In the genomic region with DNA sequence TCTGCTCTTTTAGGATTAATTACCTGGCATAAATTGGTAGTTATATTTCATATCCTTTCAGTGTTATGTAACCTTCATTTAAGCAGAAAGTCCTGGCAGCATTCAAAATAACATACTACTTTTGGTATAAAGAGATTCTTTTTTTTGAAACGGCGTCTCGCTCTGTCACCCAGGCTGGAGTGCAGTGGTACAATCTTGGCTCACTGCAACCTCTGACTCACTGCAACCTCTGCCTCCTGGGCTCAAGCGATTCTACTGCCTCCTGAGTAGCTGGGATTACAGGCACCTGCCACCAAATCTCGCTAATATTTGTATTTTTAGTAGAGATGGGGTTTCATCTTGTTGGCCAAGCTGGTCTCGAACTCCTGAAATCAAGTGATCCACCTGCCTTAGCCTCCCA, we compare ENCODE assay signal across 1 cellular context.
TF ChIP-seq lines count a peak whose summit lies in the region.

No MANE protein-coding gene starts in this region.

TF ChIP-seq in SK-N-SH treated with all-trans-retinoic acid at 6 μM for 48 hours, 23 proteins besides CTCF, POLR2A, EP300 and RAD21 (continued from another document):
- TF ChIP-seq, protein P1, sequence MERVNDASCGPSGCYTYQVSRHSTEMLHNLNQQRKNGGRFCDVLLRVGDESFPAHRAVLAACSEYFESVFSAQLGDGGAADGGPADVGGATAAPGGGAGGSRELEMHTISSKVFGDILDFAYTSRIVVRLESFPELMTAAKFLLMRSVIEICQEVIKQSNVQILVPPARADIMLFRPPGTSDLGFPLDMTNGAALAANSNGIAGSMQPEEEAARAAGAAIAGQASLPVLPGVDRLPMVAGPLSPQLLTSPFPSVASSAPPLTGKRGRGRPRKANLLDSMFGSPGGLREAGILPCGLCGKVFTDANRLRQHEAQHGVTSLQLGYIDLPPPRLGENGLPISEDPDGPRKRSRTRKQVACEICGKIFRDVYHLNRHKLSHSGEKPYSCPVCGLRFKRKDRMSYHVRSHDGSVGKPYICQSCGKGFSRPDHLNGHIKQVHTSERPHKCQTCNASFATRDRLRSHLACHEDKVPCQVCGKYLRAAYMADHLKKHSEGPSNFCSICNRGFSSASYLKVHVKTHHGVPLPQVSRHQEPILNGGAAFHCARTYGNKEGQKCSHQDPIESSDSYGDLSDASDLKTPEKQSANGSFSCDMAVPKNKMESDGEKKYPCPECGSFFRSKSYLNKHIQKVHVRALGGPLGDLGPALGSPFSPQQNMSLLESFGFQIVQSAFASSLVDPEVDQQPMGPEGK (CRISPR knock-in tag; IDR thresholded peaks at IDR 0.05; ENCODE audit: borderline replicate concordance) = no peak
- TF ChIP-seq BACH2 (CRISPR knock-in tag; IDR thresholded peaks at IDR 0.05; ENCODE audit: borderline replicate concordance) = no peak
- no peak for TF ChIP-seq ZFP3 (CRISPR knock-in tag; IDR thresholded peaks at IDR 0.05)
- TF ChIP-seq ZNF8 (CRISPR knock-in tag; IDR thresholded peaks at IDR 0.05) = no peak
- TF ChIP-seq OSR1 (CRISPR knock-in tag; IDR thresholded peaks at IDR 0.05) = no peak
- no peak for TF ChIP-seq CSDC2 (CRISPR knock-in tag; IDR thresholded peaks at IDR 0.05)
